Comparison of ENCODE assay signal across 1 cellular context in the genomic region with DNA sequence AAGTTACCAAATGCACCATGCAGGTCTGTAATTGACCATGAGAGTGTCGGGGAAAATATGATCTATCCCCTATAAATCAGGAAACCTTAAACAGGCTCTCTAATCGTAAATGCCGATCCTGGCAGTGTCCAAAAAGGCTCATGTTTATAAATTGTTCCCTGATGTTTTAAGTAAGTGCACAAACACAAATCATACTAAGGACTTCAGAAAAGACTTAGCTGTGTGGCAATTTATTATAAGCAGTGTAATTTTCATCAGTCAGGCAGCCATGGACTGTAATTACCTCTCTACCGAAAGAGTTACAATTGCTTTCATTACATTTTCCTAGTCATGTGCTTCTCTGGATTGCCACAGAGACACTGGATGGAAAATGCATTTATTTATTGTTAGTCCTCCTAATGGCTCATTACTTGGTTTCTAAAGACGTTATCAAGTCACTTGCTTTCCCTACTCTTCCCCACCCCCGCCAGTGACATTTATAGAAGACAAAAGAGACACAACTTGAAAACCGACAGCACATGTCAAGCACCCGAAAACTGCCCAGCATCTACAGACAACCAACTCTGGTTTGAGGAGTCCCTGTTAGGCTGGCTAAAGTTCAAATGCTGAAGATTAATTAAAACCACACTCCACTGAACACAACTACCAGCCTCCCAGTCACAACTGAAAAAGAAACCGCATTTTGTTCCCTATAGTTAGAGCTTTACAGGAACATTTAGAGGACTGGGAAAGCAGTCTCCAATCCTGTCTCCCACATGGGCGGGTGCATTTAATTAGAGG.
TF ChIP-seq lines count a peak whose summit lies in the region.

No MANE protein-coding gene starts in this region.

TF ChIP-seq in GM23338, 12 proteins besides CTCF, POLR2A, EP300 and RAD21:
- TF ChIP-seq, protein P1, sequence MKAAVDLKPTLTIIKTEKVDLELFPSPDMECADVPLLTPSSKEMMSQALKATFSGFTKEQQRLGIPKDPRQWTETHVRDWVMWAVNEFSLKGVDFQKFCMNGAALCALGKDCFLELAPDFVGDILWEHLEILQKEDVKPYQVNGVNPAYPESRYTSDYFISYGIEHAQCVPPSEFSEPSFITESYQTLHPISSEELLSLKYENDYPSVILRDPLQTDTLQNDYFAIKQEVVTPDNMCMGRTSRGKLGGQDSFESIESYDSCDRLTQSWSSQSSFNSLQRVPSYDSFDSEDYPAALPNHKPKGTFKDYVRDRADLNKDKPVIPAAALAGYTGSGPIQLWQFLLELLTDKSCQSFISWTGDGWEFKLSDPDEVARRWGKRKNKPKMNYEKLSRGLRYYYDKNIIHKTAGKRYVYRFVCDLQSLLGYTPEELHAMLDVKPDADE (IDR thresholded peaks at IDR 0.05): no peak
- TF ChIP-seq ZNF114 (CRISPR knock-in tag; IDR thresholded peaks at IDR 0.05): no peak
- TF ChIP-seq JUNB (IDR thresholded peaks at IDR 0.05; ENCODE audit: unreplicated experiment): no peak
- TF ChIP-seq POLR2AphosphoS5 (IDR thresholded peaks at IDR 0.05; ENCODE audit: low read depth): no peak
- TF ChIP-seq NANOG (IDR thresholded peaks at IDR 0.05; ENCODE audit: borderline replicate concordance): no peak
